In genomic region chr9:99167694-99168093, GRCh38 we compare ENCODE assay signal across 1 cellular context.
TF ChIP-seq lines count a peak whose summit lies in the region.

No MANE protein-coding gene starts in this region.

TF ChIP-seq in GM23338, 12 proteins besides CTCF, POLR2A, EP300 and RAD21 (continued from another document):
- TF ChIP-seq ZNF462 (CRISPR knock-in tag; IDR thresholded peaks at IDR 0.05), result no peak
- TF ChIP-seq POLR2AphosphoS5 (IDR thresholded peaks at IDR 0.05; ENCODE audit: low read depth), result no peak
- TF ChIP-seq STAT1 (IDR thresholded peaks at IDR 0.05; ENCODE audit: unreplicated experiment), result no peak
- TF ChIP-seq ETS1 (IDR thresholded peaks at IDR 0.05), result no peak
- TF ChIP-seq CREB1 (CRISPR knock-in tag; IDR thresholded peaks at IDR 0.05; ENCODE audit: low read depth), result no peak
- no peak for TF ChIP-seq EZH2 (IDR thresholded peaks at IDR 0.05; ENCODE audit: low read depth, unreplicated experiment)
